Comparison of ENCODE assay signal across 1 cellular context in genomic region chr11:75204012-75204674, GRCh38.
A peak's percentile ranks its signal among the peaks of the same experiment; 100 is the strongest.
TF ChIP-seq lines count a peak whose summit lies in the region.

No MANE protein-coding gene starts in this region.

TF ChIP-seq in HepG2, 621 proteins besides CTCF, POLR2A, EP300 and RAD21 (continues in another document):
- TF ChIP-seq ZNF546 (CRISPR knock-in tag; conservative IDR thresholded peaks at IDR 0.05) (no peak), THAP11 (CRISPR knock-in tag; IDR thresholded peaks at IDR 0.05) (no peak), ZNF562 (CRISPR knock-in tag; IDR thresholded peaks at IDR 0.05; ENCODE audit: borderline replicate concordance) (no peak), GMEB1 (CRISPR knock-in tag; IDR thresholded peaks at IDR 0.05; ENCODE audit: borderline replicate concordance) (no peak), ATF7 (IDR thresholded peaks at IDR 0.05) (0 out of 2 replicates have a peak, but pooled peaks have one; percentile 1), ATF7 (CRISPR knock-in tag; IDR thresholded peaks at IDR 0.05) (no peak), ZNF629 (CRISPR knock-in tag; conservative IDR thresholded peaks at IDR 0.05) (no peak), THYN1 (CRISPR knock-in tag; IDR thresholded peaks at IDR 0.05; ENCODE audit: borderline replicate concordance, low read depth) (no peak), HNF1A (IDR thresholded peaks at IDR 0.05; ENCODE audit: low read depth) (no peak), HNF1A (CRISPR knock-in tag; IDR thresholded peaks at IDR 0.05; ENCODE audit: borderline replicate concordance) (0 out of 2 replicates have a peak, but pooled peaks have one; percentile 25), RELA (CRISPR knock-in tag; IDR thresholded peaks at IDR 0.05) (no peak), ZNF275 (CRISPR knock-in tag; IDR thresholded peaks at IDR 0.05; ENCODE audit: borderline replicate concordance) (no peak), CERS6 (CRISPR knock-in tag; IDR thresholded peaks at IDR 0.05) (no peak), ZNF431 (CRISPR knock-in tag; IDR thresholded peaks at IDR 0.05; ENCODE audit: borderline replicate concordance, low read depth) (peak; percentile 50; the same call in 1 of the 2 replicates), NFYC (CRISPR knock-in tag; IDR thresholded peaks at IDR 0.05) (no peak), ETV6 (CRISPR knock-in tag; conservative IDR thresholded peaks at IDR 0.05) (no peak), ZNF775 (CRISPR knock-in tag; IDR thresholded peaks at IDR 0.05; ENCODE audit: borderline replicate concordance) (no peak), XRCC5 (optimal IDR thresholded peaks at IDR 0.05; ENCODE audit: low read length) (no peak), TARDBP (CRISPR knock-in tag; IDR thresholded peaks at IDR 0.05) (0 out of 2 replicates have a peak, but pooled peaks have one; percentile 30)
- TF ChIP-seq, protein P1, sequence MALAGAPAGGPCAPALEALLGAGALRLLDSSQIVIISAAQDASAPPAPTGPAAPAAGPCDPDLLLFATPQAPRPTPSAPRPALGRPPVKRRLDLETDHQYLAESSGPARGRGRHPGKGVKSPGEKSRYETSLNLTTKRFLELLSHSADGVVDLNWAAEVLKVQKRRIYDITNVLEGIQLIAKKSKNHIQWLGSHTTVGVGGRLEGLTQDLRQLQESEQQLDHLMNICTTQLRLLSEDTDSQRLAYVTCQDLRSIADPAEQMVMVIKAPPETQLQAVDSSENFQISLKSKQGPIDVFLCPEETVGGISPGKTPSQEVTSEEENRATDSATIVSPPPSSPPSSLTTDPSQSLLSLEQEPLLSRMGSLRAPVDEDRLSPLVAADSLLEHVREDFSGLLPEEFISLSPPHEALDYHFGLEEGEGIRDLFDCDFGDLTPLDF (CRISPR knock-in tag; IDR thresholded peaks at IDR 0.05), result no peak
- TF ChIP-seq, protein P2, sequence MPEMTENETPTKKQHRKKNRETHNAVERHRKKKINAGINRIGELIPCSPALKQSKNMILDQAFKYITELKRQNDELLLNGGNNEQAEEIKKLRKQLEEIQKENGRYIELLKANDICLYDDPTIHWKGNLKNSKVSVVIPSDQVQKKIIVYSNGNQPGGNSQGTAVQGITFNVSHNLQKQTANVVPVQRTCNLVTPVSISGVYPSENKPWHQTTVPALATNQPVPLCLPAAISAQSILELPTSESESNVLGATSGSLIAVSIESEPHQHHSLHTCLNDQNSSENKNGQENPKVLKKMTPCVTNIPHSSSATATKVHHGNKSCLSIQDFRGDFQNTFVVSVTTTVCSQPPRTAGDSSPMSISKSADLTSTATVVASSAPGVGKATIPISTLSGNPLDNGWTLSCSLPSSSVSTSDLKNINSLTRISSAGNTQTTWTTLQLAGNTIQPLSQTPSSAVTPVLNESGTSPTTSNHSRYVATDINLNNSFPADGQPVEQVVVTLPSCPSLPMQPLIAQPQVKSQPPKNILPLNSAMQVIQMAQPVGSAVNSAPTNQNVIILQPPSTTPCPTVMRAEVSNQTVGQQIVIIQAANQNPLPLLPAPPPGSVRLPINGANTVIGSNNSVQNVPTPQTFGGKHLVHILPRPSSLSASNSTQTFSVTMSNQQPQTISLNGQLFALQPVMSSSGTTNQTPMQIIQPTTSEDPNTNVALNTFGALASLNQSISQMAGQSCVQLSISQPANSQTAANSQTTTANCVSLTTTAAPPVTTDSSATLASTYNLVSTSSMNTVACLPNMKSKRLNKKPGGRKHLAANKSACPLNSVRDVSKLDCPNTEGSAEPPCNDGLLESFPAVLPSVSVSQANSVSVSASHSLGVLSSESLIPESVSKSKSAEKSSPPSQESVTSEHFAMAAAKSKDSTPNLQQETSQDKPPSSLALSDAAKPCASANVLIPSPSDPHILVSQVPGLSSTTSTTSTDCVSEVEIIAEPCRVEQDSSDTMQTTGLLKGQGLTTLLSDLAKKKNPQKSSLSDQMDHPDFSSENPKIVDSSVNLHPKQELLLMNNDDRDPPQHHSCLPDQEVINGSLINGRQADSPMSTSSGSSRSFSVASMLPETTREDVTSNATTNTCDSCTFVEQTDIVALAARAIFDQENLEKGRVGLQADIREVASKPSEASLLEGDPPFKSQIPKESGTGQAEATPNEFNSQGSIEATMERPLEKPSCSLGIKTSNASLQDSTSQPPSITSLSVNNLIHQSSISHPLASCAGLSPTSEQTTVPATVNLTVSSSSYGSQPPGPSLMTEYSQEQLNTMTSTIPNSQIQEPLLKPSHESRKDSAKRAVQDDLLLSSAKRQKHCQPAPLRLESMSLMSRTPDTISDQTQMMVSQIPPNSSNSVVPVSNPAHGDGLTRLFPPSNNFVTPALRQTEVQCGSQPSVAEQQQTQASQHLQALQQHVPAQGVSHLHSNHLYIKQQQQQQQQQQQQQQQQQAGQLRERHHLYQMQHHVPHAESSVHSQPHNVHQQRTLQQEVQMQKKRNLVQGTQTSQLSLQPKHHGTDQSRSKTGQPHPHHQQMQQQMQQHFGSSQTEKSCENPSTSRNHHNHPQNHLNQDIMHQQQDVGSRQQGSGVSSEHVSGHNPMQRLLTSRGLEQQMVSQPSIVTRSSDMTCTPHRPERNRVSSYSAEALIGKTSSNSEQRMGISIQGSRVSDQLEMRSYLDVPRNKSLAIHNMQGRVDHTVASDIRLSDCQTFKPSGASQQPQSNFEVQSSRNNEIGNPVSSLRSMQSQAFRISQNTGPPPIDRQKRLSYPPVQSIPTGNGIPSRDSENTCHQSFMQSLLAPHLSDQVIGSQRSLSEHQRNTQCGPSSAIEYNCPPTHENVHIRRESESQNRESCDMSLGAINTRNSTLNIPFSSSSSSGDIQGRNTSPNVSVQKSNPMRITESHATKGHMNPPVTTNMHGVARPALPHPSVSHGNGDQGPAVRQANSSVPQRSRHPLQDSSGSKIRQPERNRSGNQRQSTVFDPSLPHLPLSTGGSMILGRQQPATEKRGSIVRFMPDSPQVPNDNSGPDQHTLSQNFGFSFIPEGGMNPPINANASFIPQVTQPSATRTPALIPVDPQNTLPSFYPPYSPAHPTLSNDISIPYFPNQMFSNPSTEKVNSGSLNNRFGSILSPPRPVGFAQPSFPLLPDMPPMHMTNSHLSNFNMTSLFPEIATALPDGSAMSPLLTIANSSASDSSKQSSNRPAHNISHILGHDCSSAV (CRISPR knock-in tag; IDR thresholded peaks at IDR 0.05; ENCODE audit: borderline replicate concordance), result no peak
- TF ChIP-seq, protein P3, sequence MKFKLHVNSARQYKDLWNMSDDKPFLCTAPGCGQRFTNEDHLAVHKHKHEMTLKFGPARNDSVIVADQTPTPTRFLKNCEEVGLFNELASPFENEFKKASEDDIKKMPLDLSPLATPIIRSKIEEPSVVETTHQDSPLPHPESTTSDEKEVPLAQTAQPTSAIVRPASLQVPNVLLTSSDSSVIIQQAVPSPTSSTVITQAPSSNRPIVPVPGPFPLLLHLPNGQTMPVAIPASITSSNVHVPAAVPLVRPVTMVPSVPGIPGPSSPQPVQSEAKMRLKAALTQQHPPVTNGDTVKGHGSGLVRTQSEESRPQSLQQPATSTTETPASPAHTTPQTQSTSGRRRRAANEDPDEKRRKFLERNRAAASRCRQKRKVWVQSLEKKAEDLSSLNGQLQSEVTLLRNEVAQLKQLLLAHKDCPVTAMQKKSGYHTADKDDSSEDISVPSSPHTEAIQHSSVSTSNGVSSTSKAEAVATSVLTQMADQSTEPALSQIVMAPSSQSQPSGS (CRISPR knock-in tag; IDR thresholded peaks at IDR 0.05), result peak; percentile 57; the same call in 1 of the 2 replicates
- TF ChIP-seq, protein P4, sequence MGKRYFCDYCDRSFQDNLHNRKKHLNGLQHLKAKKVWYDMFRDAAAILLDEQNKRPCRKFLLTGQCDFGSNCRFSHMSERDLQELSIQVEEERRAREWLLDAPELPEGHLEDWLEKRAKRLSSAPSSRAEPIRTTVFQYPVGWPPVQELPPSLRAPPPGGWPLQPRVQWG (CRISPR knock-in tag; IDR thresholded peaks at IDR 0.05; ENCODE audit: borderline replicate concordance, low read depth), result no peak
- TF ChIP-seq, protein P5, sequence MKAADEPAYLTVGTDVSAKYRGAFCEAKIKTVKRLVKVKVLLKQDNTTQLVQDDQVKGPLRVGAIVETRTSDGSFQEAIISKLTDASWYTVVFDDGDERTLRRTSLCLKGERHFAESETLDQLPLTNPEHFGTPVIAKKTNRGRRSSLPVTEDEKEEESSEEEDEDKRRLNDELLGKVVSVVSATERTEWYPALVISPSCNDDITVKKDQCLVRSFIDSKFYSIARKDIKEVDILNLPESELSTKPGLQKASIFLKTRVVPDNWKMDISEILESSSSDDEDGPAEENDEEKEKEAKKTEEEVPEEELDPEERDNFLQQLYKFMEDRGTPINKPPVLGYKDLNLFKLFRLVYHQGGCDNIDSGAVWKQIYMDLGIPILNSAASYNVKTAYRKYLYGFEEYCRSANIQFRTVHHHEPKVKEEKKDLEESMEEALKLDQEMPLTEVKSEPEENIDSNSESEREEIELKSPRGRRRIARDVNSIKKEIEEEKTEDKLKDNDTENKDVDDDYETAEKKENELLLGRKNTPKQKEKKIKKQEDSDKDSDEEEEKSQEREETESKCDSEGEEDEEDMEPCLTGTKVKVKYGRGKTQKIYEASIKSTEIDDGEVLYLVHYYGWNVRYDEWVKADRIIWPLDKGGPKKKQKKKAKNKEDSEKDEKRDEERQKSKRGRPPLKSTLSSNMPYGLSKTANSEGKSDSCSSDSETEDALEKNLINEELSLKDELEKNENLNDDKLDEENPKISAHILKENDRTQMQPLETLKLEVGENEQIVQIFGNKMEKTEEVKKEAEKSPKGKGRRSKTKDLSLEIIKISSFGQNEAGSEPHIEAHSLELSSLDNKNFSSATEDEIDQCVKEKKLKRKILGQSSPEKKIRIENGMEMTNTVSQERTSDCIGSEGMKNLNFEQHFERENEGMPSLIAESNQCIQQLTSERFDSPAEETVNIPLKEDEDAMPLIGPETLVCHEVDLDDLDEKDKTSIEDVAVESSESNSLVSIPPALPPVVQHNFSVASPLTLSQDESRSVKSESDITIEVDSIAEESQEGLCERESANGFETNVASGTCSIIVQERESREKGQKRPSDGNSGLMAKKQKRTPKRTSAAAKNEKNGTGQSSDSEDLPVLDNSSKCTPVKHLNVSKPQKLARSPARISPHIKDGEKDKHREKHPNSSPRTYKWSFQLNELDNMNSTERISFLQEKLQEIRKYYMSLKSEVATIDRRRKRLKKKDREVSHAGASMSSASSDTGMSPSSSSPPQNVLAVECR (CRISPR knock-in tag; IDR thresholded peaks at IDR 0.05; ENCODE audit: borderline replicate concordance), result peak; percentile 37; the same call in 1 of the 2 replicates
- TF ChIP-seq, protein P6, sequence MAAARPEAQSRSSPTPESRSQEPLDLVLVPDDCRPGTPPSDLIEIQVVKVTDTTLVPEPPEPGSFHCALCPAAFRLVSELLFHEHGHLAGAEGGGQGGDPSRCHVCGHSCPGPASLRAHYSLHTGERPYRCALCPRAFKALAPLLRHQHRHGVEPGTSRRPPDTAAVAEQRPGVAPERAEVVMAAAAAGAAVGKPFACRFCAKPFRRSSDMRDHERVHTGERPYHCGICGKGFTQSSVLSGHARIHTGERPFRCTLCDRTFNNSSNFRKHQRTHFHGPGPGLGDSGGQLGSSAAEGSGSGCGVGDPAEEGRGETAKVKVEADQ (CRISPR knock-in tag; IDR thresholded peaks at IDR 0.05; ENCODE audit: borderline replicate concordance), result no peak
